In genomic region chr5:170411100-170411499, GRCh38 we compare ENCODE assay signal across 1 cellular context.
TF ChIP-seq lines count a peak whose summit lies in the region.

No MANE protein-coding gene starts in this region.

TF ChIP-seq in A549, 52 proteins besides CTCF, POLR2A, EP300 and RAD21 (continued from another document):
- no peak for TF ChIP-seq BCL3 (IDR thresholded peaks at IDR 0.05)
